Comparison of ENCODE assay signal across 18 cellular contexts in the genomic region with DNA sequence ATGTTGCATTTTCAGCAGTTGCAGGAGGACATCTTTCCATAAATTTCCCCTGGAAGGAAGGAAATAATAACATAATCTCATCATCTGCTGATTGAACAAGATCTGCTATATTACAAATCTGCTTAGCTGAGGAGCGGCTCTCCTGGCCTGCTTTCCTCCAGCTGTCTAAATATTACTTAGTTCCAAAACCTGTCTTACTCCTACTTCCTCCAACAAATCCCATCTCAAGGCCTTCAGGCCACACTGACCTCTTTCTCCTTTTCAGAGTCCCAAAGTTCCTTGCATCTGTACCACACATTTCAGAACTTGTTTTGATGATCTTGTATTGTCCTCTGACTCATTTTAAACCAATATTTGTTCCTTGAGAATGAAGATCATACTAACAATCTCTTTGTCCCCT.
"Had no signal": no experiment of that assay in that cellular context is flagged by ENCODE, and none has a peak within 500 bp of the region (broad histone marks: within the 10 kb centered on the region; RNA-seq: fewer than 3 reads in every experiment).

No MANE protein-coding gene starts in this region.

- H3K4me1 ChIP-seq: gastrocnemius medialis, right lobe of liver, stomach, transverse colon had no signal

- H3K4me3 ChIP-seq: esophagus muscularis mucosa, gastrocnemius medialis, hepatocyte, right lobe of liver, skin epidermis, stomach, thoracic aorta, transverse colon had no signal

- H3K36me3 ChIP-seq: esophagus muscularis mucosa, gastrocnemius medialis, right lobe of liver, stomach, thoracic aorta, transverse colon had no signal

- DNase-seq: effector memory CD4-positive, alpha-beta T cell; gastrocnemius medialis; kidney; left cardiac atrium; mesendoderm; naive B cell; posterior cingulate gyrus; right lobe of liver; stimulated activated CD4-positive, alpha-beta T cell treated with anti-CD3 and anti-CD28 coated beads, Interleukin-12 subunit alpha, Interleukin-12 subunit beta, amount 100 ng/mL, for 4 hours; stimulated activated naive CD4-positive, alpha-beta T cell; stomach; substantia nigra; transverse colon had no signal

- H3K9me3 ChIP-seq: esophagus muscularis mucosa, gastrocnemius medialis, right lobe of liver, thoracic aorta, transverse colon had no signal

- ATAC-seq: right lobe of liver had no signal

- H3K27me3 ChIP-seq: esophagus muscularis mucosa, gastrocnemius medialis, hepatocyte, right lobe of liver, stomach, transverse colon had no signal

- H3K27ac ChIP-seq: epithelial cell of prostate, esophagus muscularis mucosa, hepatocyte, right lobe of liver, skin epidermis, stomach, thoracic aorta had no signal
